28 cellular contexts compared by ENCODE assay signal in genomic region chr2:8666581-8666980, GRCh38.
"Had no signal": no experiment of that assay in that cellular context is flagged by ENCODE, and none has a peak within 500 bp of the region (broad histone marks: within the 10 kb centered on the region; RNA-seq: fewer than 3 reads in every experiment).

No MANE protein-coding gene starts in this region.

- H3K4me1 Mint-ChIP-seq: activated B cell treated with CpG ODN at 0.5 μM for 24 hours, T-helper 17 cell had no signal

- ATAC-seq: activated CD4-positive, CD25-positive, alpha-beta regulatory T cell treated with anti-CD3 and anti-CD28 coated beads, Interleukin-2, amount 50 U/mL, for 24 hours; activated CD8-positive, alpha-beta memory T cell treated with anti-CD3 and anti-CD28 coated beads, Interleukin-2, amount 10 ng/mL, durations not matched to agents 7 days and 5 days; activated CD8-positive, alpha-beta T cell treated with anti-CD3 and anti-CD28 coated beads for 36 hours; activated T-cell treated with anti-CD3 and anti-CD28 coated beads, Interleukin-2, amount 50 U/mL, for 72 hours; T-helper 17 cell had no signal

- H3K4me3 Mint-ChIP-seq: activated B cell treated with CpG ODN at 0.5 μM for 24 hours; activated CD8-positive, alpha-beta memory T cell treated with anti-CD3 and anti-CD28 coated beads, Interleukin-2, amount 10 ng/mL, durations not matched to agents 7 days and 5 days; activated CD8-positive, alpha-beta T cell treated with anti-CD3 and anti-CD28 coated beads for 36 hours; activated naive CD8-positive, alpha-beta T cell; activated T-cell treated with anti-CD3 and anti-CD28 coated beads, Interleukin-2, amount 50 U/mL, for 24 hours; activated T-cell treated with anti-CD3 and anti-CD28 coated beads, Interleukin-2, amount 50 U/mL, for 72 hours; central memory CD8-positive, alpha-beta T cell; T-helper 17 cell; T-helper 2 cell treated with Interferon-gamma antibody and Interleukin-4, amounts not matched to agents 5 μg/mL and 100 μg/mL, for 36 hours had no signal

- H3K27ac Mint-ChIP-seq: activated B cell treated with CpG ODN at 0.5 μM for 24 hours; activated CD8-positive, alpha-beta memory T cell treated with anti-CD3 and anti-CD28 coated beads, Interleukin-2, amount 10 ng/mL, durations not matched to agents 7 days and 5 days; activated CD8-positive, alpha-beta T cell treated with anti-CD3 and anti-CD28 coated beads for 36 hours; activated naive CD8-positive, alpha-beta T cell; activated T-cell treated with anti-CD3 and anti-CD28 coated beads, Interleukin-2, amount 50 U/mL, for 24 hours; activated T-cell treated with anti-CD3 and anti-CD28 coated beads, Interleukin-2, amount 50 U/mL, for 72 hours; T-helper 17 cell; T-helper 2 cell treated with Interferon-gamma antibody and Interleukin-4, amounts not matched to agents 5 μg/mL and 100 μg/mL, for 36 hours had no signal

- H3K36me3 Mint-ChIP-seq: activated CD8-positive, alpha-beta memory T cell treated with anti-CD3 and anti-CD28 coated beads, Interleukin-2, amount 10 ng/mL, durations not matched to agents 7 days and 5 days; activated naive CD8-positive, alpha-beta T cell had no signal

- H3K27ac ChIP-seq: brain microvascular endothelial cell, epithelial cell of prostate, WERI-Rb-1 had no signal

- H3K36me3 ChIP-seq: brain microvascular endothelial cell, WERI-Rb-1 had no signal

- DNase-seq: activated B cell treated with CpG ODN at 0.5 μM for 24 hours; activated CD4-positive, alpha-beta T cell treated with anti-CD3 and anti-CD28 coated beads for 48 hours; activated CD4-positive, alpha-beta T cell treated with anti-CD3 and anti-CD28 coated beads, Interleukin-2, amount 50 U/mL, for 1 hour; activated CD4-positive, alpha-beta T cell treated with anti-CD3 and anti-CD28 coated beads, Interleukin-2, amount 50 U/mL, for 48 hours; activated CD8-positive, alpha-beta memory T cell treated with anti-CD3 and anti-CD28 coated beads, Interleukin-2, amount 10 ng/mL, durations not matched to agents 7 days and 5 days; activated CD8-positive, alpha-beta T cell treated with anti-CD3 and anti-CD28 coated beads for 36 hours; activated gamma-delta T cell treated with Interleukin-2 at 50 U/mL for 16 hours; activated naive CD4-positive, alpha-beta T cell treated with anti-CD3 and anti-CD28 coated beads, Interleukin-2, amount 50 U/mL, for 16 hours; activated naive CD4-positive, alpha-beta T cell treated with Interleukin-2 at 50 U/mL for 16 hours; activated T-cell treated with anti-CD3 and anti-CD28 coated beads for 4 hours; activated T-cell treated with anti-CD3 and anti-CD28 coated beads, Interleukin-2, amount 50 U/mL, for 24 hours; activated T-cell treated with anti-CD3 and anti-CD28 coated beads, Interleukin-2, amount 50 U/mL, for 72 hours; amniotic stem cell; anterior cingulate cortex; brain microvascular endothelial cell; cortex of kidney; dermis blood vessel endothelial cell; effector CD8-positive, alpha-beta T cell; foreskin fibroblast; T-helper 1 cell; T-helper 17 cell; T1000; WERI-Rb-1 had no signal

- H3K27me3 Mint-ChIP-seq: activated naive CD8-positive, alpha-beta T cell; central memory CD8-positive, alpha-beta T cell had no signal

- H3K9me3 Mint-ChIP-seq: activated B cell treated with CpG ODN at 0.5 μM for 24 hours; activated CD8-positive, alpha-beta T cell treated with anti-CD3 and anti-CD28 coated beads for 36 hours; activated T-cell treated with anti-CD3 and anti-CD28 coated beads, Interleukin-2, amount 50 U/mL, for 24 hours; activated T-cell treated with anti-CD3 and anti-CD28 coated beads, Interleukin-2, amount 50 U/mL, for 72 hours; central memory CD8-positive, alpha-beta T cell; T-helper 2 cell treated with Interferon-gamma antibody and Interleukin-4, amounts not matched to agents 5 μg/mL and 100 μg/mL, for 36 hours had no signal
